Comparison of ENCODE assay signal across 14 cellular contexts in genomic region chr2:27638709-27639108, GRCh38. TPM values are rescaled to one million over a fixed set of nuclear protein-coding genes. Genes with fewer than 3 reads are reported as not detected.
DNase-seq lines count a peak whose midpoint lies in the region; ATAC-seq, FAIRE-seq and TF ChIP-seq lines count a peak whose summit lies in the region.
"Had no signal": no experiment of that assay in that cellular context is flagged by ENCODE, and none has a peak within 500 bp of the region (broad histone marks: within the 10 kb centered on the region; RNA-seq: fewer than 3 reads in every experiment).

No MANE protein-coding gene starts in this region.

- ATAC-seq in activated naive CD4-positive, alpha-beta T cell treated with anti-CD3 and anti-CD28 coated beads, Interleukin-2, amount 50 U/mL, for 72 hours, result peak; percentile 45 to 69
- ATAC-seq in stimulated activated naive CD8-positive, alpha-beta T cell treated with anti-CD3 and anti-CD28 coated beads, Interleukin-15, Interleukin-2, amounts not matched to agents 100 U/mL and 50 U/mL, for 24 hours, result peak; percentile 65
- ATAC-seq in GM21360 (IDR thresholded peaks at IDR 0.05; ENCODE audit: unreplicated experiment) (no peak), Right ventricle myocardium inferior (no peak)
- no peak for ATAC-seq in CD8-positive, alpha-beta T cell
- ATAC-seq: heart left ventricle, left ventricle myocardium superior had no signal

- H3K36me3 Mint-ChIP-seq in activated naive CD4-positive, alpha-beta T cell treated with anti-CD3 and anti-CD28 coated beads, Interleukin-2, amount 50 U/mL, for 72 hours, result peaks cover 30 to 35% of the 10 kb centered on the region in 2 donors
- peaks cover 80% of the 10 kb centered on the region for H3K36me3 Mint-ChIP-seq in CD8-positive, alpha-beta T cell

- H3K27me3 ChIP-seq in bronchial epithelial cell (ENCODE audit: control insufficient read depth, insufficient read depth, low read length), result no peaks in the 10 kb centered on the region
- no peaks in the 10 kb centered on the region for H3K27me3 ChIP-seq in CD8-positive, alpha-beta T cell (ENCODE audit: insufficient read depth, low read length)
- H3K27me3 ChIP-seq: BE2C, heart left ventricle, vagina had no signal

- FAIRE-seq in bronchial epithelial cell (lab: Jason Lieb, UNC), result no peak

- peak overlapping the region; percentile 92 to 93 for H3K27ac Mint-ChIP-seq in activated naive CD4-positive, alpha-beta T cell treated with anti-CD3 and anti-CD28 coated beads, Interleukin-2, amount 50 U/mL, for 72 hours
- H3K27ac Mint-ChIP-seq in CD8-positive, alpha-beta T cell, result no peak overlapping the region

- no peaks in the 10 kb centered on the region for H3K9me3 ChIP-seq in CD8-positive, alpha-beta T cell (ENCODE audit: low read length)
- H3K9me3 ChIP-seq: BE2C, heart left ventricle, vagina had no signal

- H3K4me3 ChIP-seq in bronchial epithelial cell (ENCODE audit: low read depth, low read length), result no peak overlapping the region
- no peak overlapping the region for H3K4me3 ChIP-seq in CD8-positive, alpha-beta T cell (ENCODE audit: low read depth, low read length)
- H3K4me3 ChIP-seq: heart left ventricle, vagina had no signal

- peaks cover 15% of the 10 kb centered on the region for H3K4me1 Mint-ChIP-seq in CD8-positive, alpha-beta T cell (ENCODE audit: low read depth)

- CTCF ChIA-PET in CD8-positive, alpha-beta T cell (lab: Charles Lee), result interaction anchor here (0.7 kb wide), 1 partner anchor 12 kb away, joined by 3 read pairs; no protein-coding TSS in a partner anchor

- peaks cover 13% of the 10 kb centered on the region for H3K36me3 ChIP-seq in bronchial epithelial cell (ENCODE audit: control insufficient read depth, insufficient read depth, low read length)
- peaks cover 45% of the 10 kb centered on the region for H3K36me3 ChIP-seq in CD8-positive, alpha-beta T cell (ENCODE audit: insufficient read depth, low read length)

- no peaks in the 10 kb centered on the region for H3K4me1 ChIP-seq in CD8-positive, alpha-beta T cell (ENCODE audit: insufficient read depth, low read length)
- H3K4me1 ChIP-seq: BE2C, heart left ventricle, vagina had no signal

- H3K27me3 Mint-ChIP-seq in CD8-positive, alpha-beta T cell (ENCODE audit: low read depth), result no peaks in the 10 kb centered on the region

- H3K4me3 Mint-ChIP-seq in CD8-positive, alpha-beta T cell, result no peak overlapping the region

- H3K27ac ChIP-seq in CD8-positive, alpha-beta T cell (ENCODE audit: low read depth, low read length), result no peak overlapping the region
- H3K27ac ChIP-seq: heart left ventricle, vagina had no signal

- intact Hi-C loops in Right ventricle myocardium inferior (cut with DNase I), result no loop called here
- intact Hi-C loops in CD8-positive, alpha-beta T cell (cut with DNase I, micrococcal nuclease), result no loop called here

- H3K9me3 Mint-ChIP-seq in activated naive CD4-positive, alpha-beta T cell treated with anti-CD3 and anti-CD28 coated beads, Interleukin-2, amount 50 U/mL, for 72 hours, result no peaks in the 10 kb centered on the region
- H3K9me3 Mint-ChIP-seq in CD8-positive, alpha-beta T cell, result no peaks in the 10 kb centered on the region

- DNase-seq in activated naive CD4-positive, alpha-beta T cell treated with anti-CD3 and anti-CD28 coated beads, Interleukin-2, amount 50 U/mL, for 72 hours (ENCODE audit: low spot score in 2 of 2), result no peak
- DNase-seq in activated naive CD4-positive, alpha-beta T cell (lab: John Stamatoyannopoulos, UW), result no peak
- DNase-seq in RPMI7951 (ENCODE audit: low read depth) (peak; percentile 36), bronchial epithelial cell (ENCODE audit: low read depth) (peak; percentile 79), Right ventricle myocardium inferior (ENCODE audit: missing footprints) (no peak)
- no peak for DNase-seq in stimulated activated naive CD8-positive, alpha-beta T cell treated with anti-CD3 and anti-CD28 coated beads, Interleukin-15, Interleukin-2, amounts not matched to agents 100 U/mL and 50 U/mL, for 24 hours
- no peak for DNase-seq in CD8-positive, alpha-beta T cell
- DNase-seq: BE2C; effector CD8-positive, alpha-beta T cell; heart left ventricle; left ventricle myocardium superior; NCI-H2171 had no signal

- POLR2A ChIA-PET in CD8-positive, alpha-beta T cell (lab: Charles Lee), result no interaction called here

- TF ChIP-seq CTCF in bronchial epithelial cell (IDR thresholded peaks at IDR 0.05; ENCODE audit: insufficient read depth, low read length, severe bottlenecking), result no peak
- TF ChIP-seq CTCF in CD8-positive, alpha-beta T cell (IDR thresholded peaks at IDR 0.05), result no peak

RNA-seq across cellular contexts. Expression of gene GPN1, which starts 9.9 kb away (rescaled TPM):
- total RNA-seq in activated naive CD4-positive, alpha-beta T cell treated with anti-CD3 and anti-CD28 coated beads, Interleukin-2, amount 50 U/mL, for 72 hours, result 10 to 100 TPM; 38.9 to 43.0 TPM
- 61.9 and 63.3 TPM in 2 replicates for total RNA-seq in RPMI7951 (2014; rRNA removed; shearing (Covaris generic))
- total RNA-seq in bronchial epithelial cell (31.7 and 47.9 TPM in 2 replicates), Right ventricle myocardium inferior (18.9 TPM)
- 10 to 100 TPM; 40.6 to 41.7 TPM for total RNA-seq in CD8-positive, alpha-beta T cell

RNA-seq across cellular contexts. Expression of gene CCDC121, which starts 9.9 kb away (rescaled TPM):
- total RNA-seq in activated naive CD4-positive, alpha-beta T cell treated with anti-CD3 and anti-CD28 coated beads, Interleukin-2, amount 50 U/mL, for 72 hours, result under 1 TPM in 1 of 2 donors, not detected in 1; 0.19 TPM
- total RNA-seq in RPMI7951 (2014; rRNA removed; shearing (Covaris generic)), result 1.8 and 2.2 TPM in 2 replicates
- total RNA-seq in bronchial epithelial cell (0.79 and 0.90 TPM in 2 replicates), Right ventricle myocardium inferior (6.2 TPM)
- total RNA-seq in CD8-positive, alpha-beta T cell, result 1 to 10 TPM in 1 of 2 experiments, under 1 TPM in 1; 0.92 to 1.4 TPM

RNA-seq across cellular contexts. Expression of gene SUPT7L, which starts 24.7 kb away (rescaled TPM):
- total RNA-seq in activated naive CD4-positive, alpha-beta T cell treated with anti-CD3 and anti-CD28 coated beads, Interleukin-2, amount 50 U/mL, for 72 hours, result 10 to 100 TPM; 30.3 to 35.7 TPM
- total RNA-seq in RPMI7951 (2014; rRNA removed; shearing (Covaris generic)), result 29.2 and 31.5 TPM in 2 replicates
- 10.5 and 14.7 TPM in 2 replicates for total RNA-seq in bronchial epithelial cell
- total RNA-seq in Right ventricle myocardium inferior, result 26.3 TPM
- 10 to 100 TPM; 54.0 to 55.5 TPM for total RNA-seq in CD8-positive, alpha-beta T cell

RNA-seq across cellular contexts. Expression of gene SLC4A1AP, which starts 25.0 kb away (rescaled TPM):
- 10 to 100 TPM; 23.9 to 28.1 TPM for total RNA-seq in activated naive CD4-positive, alpha-beta T cell treated with anti-CD3 and anti-CD28 coated beads, Interleukin-2, amount 50 U/mL, for 72 hours
- total RNA-seq in RPMI7951 (2014; rRNA removed; shearing (Covaris generic)), result 37.9 and 40.0 TPM in 2 replicates
- total RNA-seq in bronchial epithelial cell (20.5 and 27.4 TPM in 2 replicates), Right ventricle myocardium inferior (20.6 TPM)
- total RNA-seq in CD8-positive, alpha-beta T cell, result 10 to 100 TPM; 21.4 to 22.8 TPM

RNA-seq across cellular contexts. Expression of gene ZNF512, which starts 55.9 kb away (rescaled TPM):
- 10 to 100 TPM; 38.0 to 40.6 TPM for total RNA-seq in activated naive CD4-positive, alpha-beta T cell treated with anti-CD3 and anti-CD28 coated beads, Interleukin-2, amount 50 U/mL, for 72 hours
- total RNA-seq in RPMI7951 (2014; rRNA removed; shearing (Covaris generic)), result 19.8 and 20.5 TPM in 2 replicates
- total RNA-seq in bronchial epithelial cell (6.4 and 7.4 TPM in 2 replicates), Right ventricle myocardium inferior (18.3 TPM)
- total RNA-seq in CD8-positive, alpha-beta T cell, result 10 to 100 TPM; 12.4 TPM

Comparison
In these comparisons a context has a peak if more than half of its experiments do, and no peak if none do; other contexts are left out.
1. ATAC-seq: peak in activated naive CD4-positive, alpha-beta T cell treated with anti-CD3 and anti-CD28 coated beads, Interleukin-2, amount 50 U/mL, for 72 hours (2 of 2) and stimulated activated naive CD8-positive, alpha-beta T cell treated with anti-CD3 and anti-CD28 coated beads, Interleukin-15, Interleukin-2, amounts not matched to agents 100 U/mL and 50 U/mL, for 24 hours (single experiment); none in GM21360 (single experiment), Right ventricle myocardium inferior (single experiment) and CD8-positive, alpha-beta T cell (single experiment).
2. DNase-seq: peak in RPMI7951 (single experiment) and bronchial epithelial cell (single experiment); none in activated naive CD4-positive, alpha-beta T cell treated with anti-CD3 and anti-CD28 coated beads, Interleukin-2, amount 50 U/mL, for 72 hours (0 of 2), activated naive CD4-positive, alpha-beta T cell (0 of 4), stimulated activated naive CD8-positive, alpha-beta T cell treated with anti-CD3 and anti-CD28 coated beads, Interleukin-15, Interleukin-2, amounts not matched to agents 100 U/mL and 50 U/mL, for 24 hours (single experiment), Right ventricle myocardium inferior (single experiment) and CD8-positive, alpha-beta T cell (0 of 7).